ENCODE assay signal across 26 cellular contexts in the genomic region with DNA sequence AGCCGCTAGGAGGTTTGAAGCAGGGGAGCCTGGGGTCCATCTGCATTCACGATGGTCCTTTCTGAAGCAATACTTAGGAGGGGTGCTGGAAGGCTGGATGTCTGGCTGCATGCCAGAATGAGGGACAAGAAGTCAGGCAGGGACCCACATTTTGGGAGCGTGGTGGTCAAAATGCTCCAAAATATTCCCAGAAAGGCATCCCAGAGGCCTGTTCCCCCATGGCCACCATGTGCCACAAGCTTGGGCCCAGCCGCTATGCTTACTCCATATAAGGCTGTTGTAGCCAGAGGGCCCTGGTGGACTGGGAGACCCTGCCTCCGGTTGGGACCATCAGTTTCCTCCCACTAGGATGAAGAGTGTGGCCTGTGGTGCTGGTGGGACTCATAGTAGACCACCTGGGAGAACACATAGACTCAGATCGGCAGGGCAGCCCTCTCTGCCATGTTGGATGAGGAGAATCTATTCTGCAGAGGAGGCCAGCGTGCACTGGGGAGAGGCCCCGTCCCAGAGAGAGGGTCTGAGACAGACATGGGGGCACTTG. TPM values are rescaled to one million over a fixed set of nuclear protein-coding genes. Genes with fewer than 3 reads are reported as not detected.
DNase-seq lines count a peak whose midpoint lies in the region; ATAC-seq, FAIRE-seq and TF ChIP-seq lines count a peak whose summit lies in the region.
"Had no signal": no experiment of that assay in that cellular context is flagged by ENCODE, and none has a peak within 500 bp of the region (broad histone marks: within the 10 kb centered on the region; RNA-seq: fewer than 3 reads in every experiment).

No MANE protein-coding gene starts in this region.

- no peak for TF ChIP-seq POLR2A in ovary (IDR thresholded peaks at IDR 0.05)

- H3K4me3 ChIP-seq in RWPE2 (ENCODE audit: severe bottlenecking) (no peak overlapping the region), kidney (ENCODE audit: low read length in 2 of 2) (no peak overlapping the region), ovary (no peak overlapping the region), WERI-Rb-1 (ENCODE audit: low read depth, low read length) (no peak overlapping the region)
- H3K4me3 ChIP-seq: sigmoid colon, tibial nerve had no signal

- DNase-seq in Daoy (ENCODE audit: low read depth) (peak; percentile 0), RWPE2 (ENCODE audit: low spot score) (peak; percentile 49), kidney (peak; percentile 53), ovary (peak in 3 of 5 donors; percentile 2 to 12 (median 10)), D341Med (ENCODE audit: low spot score) (no peak), WERI-Rb-1 (no peak)
- DNase-seq: activated CD4-positive, alpha-beta T cell treated with anti-CD3 and anti-CD28 coated beads, Interleukin-2, amount 50 U/mL, for 48 hours; activated naive CD4-positive, alpha-beta T cell treated with Interleukin-2 at 50 U/mL for 16 hours; amniotic stem cell; H7; IMR-90; NCI-H1048; NCI-H187; NCI-H69; sigmoid colon; stimulated activated CD4-positive, alpha-beta T cell treated with anti-CD3 and anti-CD28 coated beads, Interleukin-15, amount 100 ng/mL, for 24 hours; T-helper 2 cell had no signal

- ATAC-seq in RWPE2 (ENCODE audit: low read depth) (no peak), HG02588 (IDR thresholded peaks at IDR 0.05; ENCODE audit: unreplicated experiment) (no peak), HG03095 (IDR thresholded peaks at IDR 0.05; ENCODE audit: unreplicated experiment) (no peak)
- ATAC-seq: SK-N-SH treated with all-trans-retinoic acid at 6 μM for 48 hours had no signal

- intact Hi-C loops in kidney (cut with DNase I), result no loop called here
- intact Hi-C loops in ovary (cut with DNase I), result no loop called here

- H3K27me3 ChIP-seq in RWPE2 (ENCODE audit: insufficient read depth, poor library complexity, severe bottlenecking), result no peaks in the 10 kb centered on the region
- no peaks in the 10 kb centered on the region for H3K27me3 ChIP-seq in ovary
- H3K27me3 ChIP-seq in WERI-Rb-1 (ENCODE audit: insufficient read depth, low read depth, severe bottlenecking), result no peaks in the 10 kb centered on the region
- H3K27me3 ChIP-seq: sigmoid colon, tibial nerve had no signal

- H3K9me3 ChIP-seq in RWPE2 (ENCODE audit: severe bottlenecking) (no peaks in the 10 kb centered on the region), kidney (ENCODE audit: control insufficient read depth in 1 of 2, low read length in 2 of 2) (no peaks in the 10 kb centered on the region), ovary (no peaks in the 10 kb centered on the region), WERI-Rb-1 (ENCODE audit: severe bottlenecking) (no peaks in the 10 kb centered on the region)
- H3K9me3 ChIP-seq: sigmoid colon, tibial nerve had no signal

- no peaks in the 10 kb centered on the region for H3K36me3 ChIP-seq in RWPE2 (ENCODE audit: low read depth)
- no peaks in the 10 kb centered on the region for H3K36me3 ChIP-seq in kidney (ENCODE audit: control insufficient read depth in 1 of 2, insufficient read depth in 2 of 2, low read length in 2 of 2)
- H3K36me3 ChIP-seq in ovary, result no peaks in the 10 kb centered on the region
- no peaks in the 10 kb centered on the region for H3K36me3 ChIP-seq in WERI-Rb-1
- H3K36me3 ChIP-seq: sigmoid colon, tibial nerve had no signal

- FAIRE-seq in kidney (lab: Jason Lieb, UNC), result no peak
- FAIRE-seq: D721Med, endometrium, GM12892, islet of Langerhans had no signal

- TF ChIP-seq CTCF in RWPE2 (IDR thresholded peaks at IDR 0.05; ENCODE audit: poor library complexity, severe bottlenecking) (no peak), kidney (IDR thresholded peaks at IDR 0.05; ENCODE audit: borderline replicate concordance, extremely low read depth, insufficient read depth) (no peak), ovary (IDR thresholded peaks at IDR 0.05) (no peak), WERI-Rb-1 (IDR thresholded peaks at IDR 0.05; ENCODE audit: low read depth, low read length) (no peak)

- TF ChIP-seq EP300 in ovary (IDR thresholded peaks at IDR 0.05), result no peak

- no peak overlapping the region for H3K27ac ChIP-seq in RWPE2 (ENCODE audit: poor library complexity, severe bottlenecking)
- no peak overlapping the region for H3K27ac ChIP-seq in kidney (ENCODE audit: low read depth in 2 of 2, low read length in 2 of 2)
- H3K27ac ChIP-seq in ovary, result no peak overlapping the region
- H3K27ac ChIP-seq in WERI-Rb-1, result no peak overlapping the region
- H3K27ac ChIP-seq: C4-2B, sigmoid colon, tibial nerve had no signal

- 86 to 91% (median 89%) methylated on average over 8 of the region's 8 CpGs for WGBS in ovary, 3 donors

- H3K9ac ChIP-seq in kidney (ENCODE audit: low read length in 2 of 2), result no peak overlapping the region

- H3K4me1 ChIP-seq in RWPE2 (ENCODE audit: insufficient read depth, poor library complexity, severe bottlenecking), result peaks cover 22% of the 10 kb centered on the region
- peaks cover 0 to 7% of the 10 kb centered on the region in 2 donors for H3K4me1 ChIP-seq in kidney (ENCODE audit: control insufficient read depth in 1 of 2, insufficient read depth in 1 of 2, low read depth in 1 of 2, low read length in 2 of 2)
- H3K4me1 ChIP-seq in ovary (ENCODE audit: insufficient read depth), result no peaks in the 10 kb centered on the region
- H3K4me1 ChIP-seq: sigmoid colon, tibial nerve had no signal

RNA-seq across cellular contexts. Expression of a gene that starts 3.6 kb away (rescaled TPM):
- 0.17 TPM in 1 of 2 replicates, not detected in the other for total RNA-seq in Daoy (2014; rRNA removed; shearing (Covaris generic))
- 65.6 TPM for total RNA-seq in kidney
- polyA plus RNA-seq in kidney (ENCODE audit: insufficient read depth, low read depth, low replicate concordance), result 55.6 TPM
- total RNA-seq in ovary, result 1 to 10 TPM in 6 of 7 donors, under 1 TPM in 1; 0.99 to 5.1 (median 3.8) TPM
- polyA plus RNA-seq in ovary, result under 1 TPM; 0.37 to 0.53 TPM
- total RNA-seq: IMR-90 had no signal

RNA-seq across cellular contexts. Expression of a gene that starts 26.5 kb away (rescaled TPM):
- total RNA-seq in Daoy (2014; rRNA removed; shearing (Covaris generic)), result 2.6 and 5.5 TPM in 2 replicates
- total RNA-seq in kidney (27.6 TPM), ovary (10 to 100 TPM in 5 of 7 donors, 1 to 10 TPM in 2; 7.4 to 26.0 (median 16.5) TPM)
- polyA plus RNA-seq in kidney (ENCODE audit: insufficient read depth, low read depth, low replicate concordance) (14.8 TPM), ovary (1 to 10 TPM; 2.2 to 9.7 TPM)

Comparison
In these comparisons a context has a peak if more than half of its experiments do, and no peak if none do; other contexts are left out.
1. DNase-seq: peak in Daoy (single experiment), RWPE2 (single experiment), kidney (single experiment) and ovary (3 of 5); none in D341Med (single experiment) and WERI-Rb-1 (single experiment).
2. RNA of a gene that starts 3.6 kb away (total RNA-seq): 65.6 TPM in kidney (single experiment); 0.99 to 5.1 TPM in ovary and 0.17 TPM in Daoy; every median in the first group is over 10 times any median in the second.